13 cellular contexts compared by ENCODE assay signal in genomic region chr4:783133-783541, GRCh38. TPM values are rescaled to one million over a fixed set of nuclear protein-coding genes. Genes with fewer than 3 reads are reported as not detected.
DNase-seq lines count a peak whose midpoint lies in the region; ATAC-seq and TF ChIP-seq lines count a peak whose summit lies in the region.
"Had no signal": no experiment of that assay in that cellular context is flagged by ENCODE, and none has a peak within 500 bp of the region (broad histone marks: within the 10 kb centered on the region; RNA-seq: fewer than 3 reads in every experiment).

No MANE protein-coding gene starts in this region.

- H3K36me3 ChIP-seq in Karpas-422 (ENCODE audit: insufficient read depth, low read length) (peaks cover 22% of the 10 kb centered on the region), esophagus squamous epithelium (peaks cover 0 to 17% (median 0%) of the 10 kb centered on the region in 3 donors), prostate gland (no peaks in the 10 kb centered on the region)

- DNase-seq in CD14-positive monocyte (ENCODE audit: low spot score) (no peak), Karpas-422 (no peak), esophagus squamous epithelium (lab: John Stamatoyannopoulos, UW) (no peak), prostate gland (ENCODE audit: low spot score) (no peak), H4 (ENCODE audit: low spot score) (no peak)
- DNase-seq: CD4-positive, CD25-positive, alpha-beta regulatory T cell; lower lobe of right lung; stimulated activated CD4-positive, alpha-beta T cell treated with anti-CD3 and anti-CD28 coated beads, Interleukin-4, amount 100 ng/mL, for 1 hour had no signal

- peak overlapping the region in 4 of 7 donors; percentile 53 to 79 (median 78) for H3K27ac Mint-ChIP-seq in CD14-positive monocyte

- H3K9me3 ChIP-seq in Karpas-422 (ENCODE audit: low read length) (no peaks in the 10 kb centered on the region), esophagus squamous epithelium (no peaks in the 10 kb centered on the region), prostate gland (no peaks in the 10 kb centered on the region)
- H3K9me3 ChIP-seq: lower lobe of right lung, pancreas had no signal

- H3K4me3 ChIP-seq in Karpas-422 (ENCODE audit: low read length) (no peak overlapping the region), esophagus squamous epithelium (no peak overlapping the region), prostate gland (no peak overlapping the region)

- ATAC-seq in GM18858 (IDR thresholded peaks at IDR 0.05; ENCODE audit: unreplicated experiment) (no peak), GM18907 (IDR thresholded peaks at IDR 0.05; ENCODE audit: unreplicated experiment) (no peak), GM21367 (IDR thresholded peaks at IDR 0.05; ENCODE audit: unreplicated experiment) (no peak)

- TF ChIP-seq POLR2A in esophagus squamous epithelium (IDR thresholded peaks at IDR 0.05) (no peak), prostate gland (IDR thresholded peaks at IDR 0.05) (no peak)

- intact Hi-C loops in CD14-positive monocyte (cut with micrococcal nuclease) (loop anchor here (5.0 to 10.0 kb wide), 7 partner anchors 76 to 1102 kb away; partner anchors contain the start of genes PCGF3 (in 2 of the 2), DGKQ (in 1 of the 2), MAEA (in 1 of the 2) and UVSSA (in 1 of the 2)), esophagus squamous epithelium (cut with DNase I) (no loop called here), prostate gland (cut with DNase I) (loop anchor here (5.0 kb wide), 1 partner anchor 106 kb away; no protein-coding TSS in a partner anchor)

- H2AFZ ChIP-seq in Karpas-422 (ENCODE audit: low read length), result peak overlapping the region; percentile 14; the same call in 1 of the 2 replicates

- TF ChIP-seq CTCF in CD14-positive monocyte (IDR thresholded peaks at IDR 0.05) (no peak), esophagus squamous epithelium (IDR thresholded peaks at IDR 0.05) (no peak), prostate gland (IDR thresholded peaks at IDR 0.05) (no peak)

- no peaks in the 10 kb centered on the region for H4K20me1 ChIP-seq in Karpas-422 (ENCODE audit: insufficient read depth, low read depth, low read length)

- peak overlapping the region; percentile 93 for H3K4me2 ChIP-seq in Karpas-422 (ENCODE audit: low read depth, low read length, poor library complexity, severe bottlenecking)

- peaks cover 30% of the 10 kb centered on the region for H3K79me2 ChIP-seq in Karpas-422 (ENCODE audit: low read length)

- WGBS in esophagus squamous epithelium, 2 donors, result 58 to 76% methylated on average over 2 of the region's 3 CpGs
- WGBS in prostate gland, result 78% methylated on average over 3 of the region's 3 CpGs

- H3K4me1 Mint-ChIP-seq in CD14-positive monocyte, result peaks cover 43% of the 10 kb centered on the region

- peaks cover 30 to 43% (median 34%) of the 10 kb centered on the region in 3 donors for H3K27me3 Mint-ChIP-seq in CD14-positive monocyte (ENCODE audit: low read depth in 3 of 3)

- H3K27me3 ChIP-seq in Karpas-422 (ENCODE audit: low read length), result no peaks in the 10 kb centered on the region
- peaks cover 0 to 38% (median 9%) of the 10 kb centered on the region in 4 donors for H3K27me3 ChIP-seq in esophagus squamous epithelium
- H3K27me3 ChIP-seq in prostate gland (replicated peaks; ENCODE audit: insufficient read depth), result no peaks in the 10 kb centered on the region

- H3K4me1 ChIP-seq in Karpas-422 (ENCODE audit: low read length), result peaks cover 28% of the 10 kb centered on the region
- H3K4me1 ChIP-seq in esophagus squamous epithelium, result peaks cover 49 to 80% (median 51%) of the 10 kb centered on the region in 3 donors
- peaks cover 21% of the 10 kb centered on the region for H3K4me1 ChIP-seq in prostate gland (replicated peaks)

- H3K9ac ChIP-seq in Karpas-422 (ENCODE audit: low read length), result peak overlapping the region; percentile 19; the same call in 1 of the 2 replicates

- H3K9me2 ChIP-seq in Karpas-422 (replicated peaks; ENCODE audit: insufficient read depth, low read length), result no peaks in the 10 kb centered on the region

- H3K27ac ChIP-seq in Karpas-422 (ENCODE audit: low read length), result peak overlapping the region; percentile 53
- H3K27ac ChIP-seq in esophagus squamous epithelium, result peak overlapping the region; percentile 88 to 97 (median 95)
- H3K27ac ChIP-seq in prostate gland, result peak overlapping the region; percentile 91 to 96

- H3K4me3 Mint-ChIP-seq in CD14-positive monocyte, result no peak overlapping the region

- peaks cover 22 to 24% of the 10 kb centered on the region in 2 donors for H3K36me3 Mint-ChIP-seq in CD14-positive monocyte

- H3K9me3 Mint-ChIP-seq in CD14-positive monocyte, result peaks cover 0 to 15% (median 7%) of the 10 kb centered on the region in 7 donors
- H3K9me3 Mint-ChIP-seq: T-helper 2 cell treated with Interferon-gamma antibody and Interleukin-4, amounts not matched to agents 5 μg/mL and 100 μg/mL, for 36 hours had no signal

RNA-seq across cellular contexts. Expression of gene CPLX1, which starts 42.8 kb away (rescaled TPM):
- not detected for polyA plus RNA-seq in CD14-positive monocyte
- total RNA-seq in Karpas-422 (2014; rRNA removed; shearing (Covaris generic); ENCODE audit: low replicate concordance), result 0.40 and 3.1 TPM in 2 replicates
- total RNA-seq in esophagus squamous epithelium (under 1 TPM in 2 of 4 donors, not detected in 2; 0.44 to 0.57 TPM), prostate gland (1 to 10 TPM; 2.5 to 4.4 TPM)
- total RNA-seq in H4 (2014; rRNA removed; shearing (Covaris generic)), result 0.17 TPM in 1 of 2 replicates, not detected in the other
